16 cellular contexts compared by ENCODE assay signal in genomic region chr17:78891406-78892061, GRCh38.
DNase-seq lines count a peak whose midpoint lies in the region; ATAC-seq and TF ChIP-seq lines count a peak whose summit lies in the region.
"Had no signal": no experiment of that assay in that cellular context is flagged by ENCODE, and none has a peak within 500 bp of the region (broad histone marks: within the 10 kb centered on the region; RNA-seq: fewer than 3 reads in every experiment).

No MANE protein-coding gene starts in this region.

- H3K9me3 Mint-ChIP-seq in stimulated activated effector memory CD8-positive, alpha-beta T cell treated with anti-CD3 and anti-CD28 coated beads, Interleukin-12 subunit alpha, Interleukin-12 subunit beta, amount 100 ng/mL, for 72 hours, result no peaks in the 10 kb centered on the region

- peaks cover 34% of the 10 kb centered on the region for H3K4me1 Mint-ChIP-seq in stimulated activated effector memory CD8-positive, alpha-beta T cell treated with anti-CD3 and anti-CD28 coated beads, Interleukin-12 subunit alpha, Interleukin-12 subunit beta, amount 100 ng/mL, for 72 hours

- H3K36me3 Mint-ChIP-seq in stimulated activated effector memory CD8-positive, alpha-beta T cell treated with anti-CD3 and anti-CD28 coated beads, Interleukin-12 subunit alpha, Interleukin-12 subunit beta, amount 100 ng/mL, for 72 hours, result no peaks in the 10 kb centered on the region

- TF ChIP-seq CTCF in RWPE1 (conservative IDR thresholded peaks at IDR 0.05; ENCODE audit: low read depth), result no peak
- TF ChIP-seq CTCF in GM20000 (IDR thresholded peaks at IDR 0.05; ENCODE audit: extremely low read depth, missing control alignments), result no peak

- POLR2A ChIA-PET in RWPE1 (lab: Yijun Ruan, JAX; ENCODE audit: low non-redundant PET), result no interaction called here

- DNase-seq in DMS53 (lab: John Stamatoyannopoulos, UW) (peak; percentile 54), DMS53 treated with DMSO at 0.1 percent for 48 hours (lab: John Stamatoyannopoulos, UW; ENCODE audit: unreplicated experiment) (no peak), RWPE1 (ENCODE audit: low spot score) (no peak), islet precursor cell (peak; percentile 64), GM20000 (ENCODE audit: low spot score) (no peak)
- no peak for DNase-seq in stimulated activated effector memory CD8-positive, alpha-beta T cell treated with anti-CD3 and anti-CD28 coated beads, Interleukin-12 subunit alpha, Interleukin-12 subunit beta, amount 100 ng/mL, for 72 hours (ENCODE audit: low spot score in 2 of 2)
- DNase-seq in stimulated activated CD4-positive, alpha-beta T cell treated with anti-CD3 and anti-CD28 coated beads, Interleukin-1b, Interleukin-23, amount 100 ng/mL, for 48 hours, result no peak
- DNase-seq: amniotic stem cell; foreskin melanocyte; left colon; NCI-H2029 treated with DMSO at 0.1 percent for 48 hours; stimulated activated CD4-positive, alpha-beta T cell treated with anti-CD3 and anti-CD28 coated beads, Interleukin-4, amount 100 ng/mL, for 4 hours had no signal

- H3K27ac Mint-ChIP-seq in stimulated activated effector memory CD8-positive, alpha-beta T cell treated with anti-CD3 and anti-CD28 coated beads, Interleukin-12 subunit alpha, Interleukin-12 subunit beta, amount 100 ng/mL, for 72 hours, result no peak overlapping the region

- H3K4me3 Mint-ChIP-seq in stimulated activated effector memory CD8-positive, alpha-beta T cell treated with anti-CD3 and anti-CD28 coated beads, Interleukin-12 subunit alpha, Interleukin-12 subunit beta, amount 100 ng/mL, for 72 hours, result peak overlapping the region; percentile 24

- CTCF ChIA-PET in RWPE1 (lab: Yijun Ruan, JAX), result interaction anchor here (0.6 to 0.7 kb wide), 2 partner anchors 12 to 153 kb away, joined by 3 to 5 read pairs; no protein-coding TSS in a partner anchor

- H3K27ac ChIP-seq in RWPE1, result peak overlapping the region; percentile 45
- H3K27ac ChIP-seq: 22Rv1, parathyroid adenoma had no signal

- ATAC-seq in stimulated activated effector memory CD8-positive, alpha-beta T cell treated with anti-CD3 and anti-CD28 coated beads, Interleukin-12 subunit alpha, Interleukin-12 subunit beta, amount 100 ng/mL, for 72 hours, result no peak
- ATAC-seq in HG02588 (IDR thresholded peaks at IDR 0.05; ENCODE audit: unreplicated experiment), result no peak
- ATAC-seq: HCT116, left colon had no signal

Comparison
In these comparisons a context has a peak if more than half of its experiments do, and no peak if none do; other contexts are left out.
1. DNase-seq: peak in DMS53 (single experiment) and islet precursor cell (single experiment); none in DMS53 treated with DMSO at 0.1 percent for 48 hours (single experiment), RWPE1 (single experiment), stimulated activated effector memory CD8-positive, alpha-beta T cell treated with anti-CD3 and anti-CD28 coated beads, Interleukin-12 subunit alpha, Interleukin-12 subunit beta, amount 100 ng/mL, for 72 hours (0 of 2), stimulated activated CD4-positive, alpha-beta T cell treated with anti-CD3 and anti-CD28 coated beads, Interleukin-1b, Interleukin-23, amount 100 ng/mL, for 48 hours (single experiment) and GM20000 (single experiment).